Comparison of ENCODE assay signal across 25 cellular contexts in genomic region chr11:19450282-19450681, GRCh38.
"Had no signal": no experiment of that assay in that cellular context is flagged by ENCODE, and none has a peak within 500 bp of the region (broad histone marks: within the 10 kb centered on the region; RNA-seq: fewer than 3 reads in every experiment).

No MANE protein-coding gene starts in this region.

- H3K36me3 ChIP-seq: colonic mucosa, esophagus muscularis mucosa, gastroesophageal sphincter, heart left ventricle, neutrophil, right lobe of liver, suprapubic skin had no signal

- H3K79me2 ChIP-seq: hepatocyte, parathyroid adenoma had no signal

- DNase-seq: colonic mucosa; dermis blood vessel endothelial cell; effector memory CD4-positive, alpha-beta T cell; foreskin keratinocyte; heart left ventricle; kidney; right lobe of liver; small intestine; stimulated activated CD4-positive, alpha-beta T cell treated with anti-CD3 and anti-CD28 coated beads, Interleukin-15, amount 100 ng/mL, for 24 hours; stimulated activated CD4-positive, alpha-beta T cell treated with anti-CD3 and anti-CD28 coated beads, Interleukin-2, amount 100 ng/mL, for 48 hours; stimulated activated naive B cell treated with anti-CD40 and anti-IgM and Interleukin-4, amounts not matched to agents 10 μg/mL and 1 μg/mL and 100 μg/mL, for 72 hours had no signal

- H3K9ac ChIP-seq: parathyroid adenoma had no signal

- H3K27ac Mint-ChIP-seq: memory B cell; natural killer cell treated with Interleukin-12 subunit alpha and Interleukin-12 subunit beta and Interleukin-15 and Interleukin-18, amount 100 ng/mL, for 72 hours; progenitor cell of endocrine pancreas; stimulated activated naive B cell treated with anti-CD40 and anti-IgM and Interleukin-4, amounts not matched to agents 10 μg/mL and 1 μg/mL and 100 μg/mL, for 72 hours; stimulated activated naive CD8-positive, alpha-beta T cell treated with anti-CD3 and anti-CD28 coated beads, Interleukin-15, Interleukin-2, amounts not matched to agents 100 ng/mL and 50 ng/mL, for 24 hours; type B pancreatic cell had no signal

- H3K4me3 Mint-ChIP-seq: memory B cell; natural killer cell treated with Interleukin-12 subunit alpha and Interleukin-12 subunit beta and Interleukin-15 and Interleukin-18, amount 100 ng/mL, for 72 hours; neural crest cell; stimulated activated naive B cell treated with anti-CD40 and anti-IgM and Interleukin-4, amounts not matched to agents 10 μg/mL and 1 μg/mL and 100 μg/mL, for 72 hours; stimulated activated naive CD8-positive, alpha-beta T cell treated with anti-CD3 and anti-CD28 coated beads, Interleukin-15, Interleukin-2, amounts not matched to agents 100 ng/mL and 50 ng/mL, for 24 hours; type B pancreatic cell had no signal

- H3K9me3 Mint-ChIP-seq: natural killer cell treated with Interleukin-12 subunit alpha and Interleukin-12 subunit beta and Interleukin-15 and Interleukin-18, amount 100 ng/mL, for 72 hours; stimulated activated naive B cell treated with anti-CD40 and anti-IgM and Interleukin-4, amounts not matched to agents 10 μg/mL and 1 μg/mL and 100 μg/mL, for 72 hours; stimulated activated naive CD8-positive, alpha-beta T cell treated with anti-CD3 and anti-CD28 coated beads, Interleukin-15, Interleukin-2, amounts not matched to agents 100 ng/mL and 50 ng/mL, for 24 hours; type B pancreatic cell had no signal

- H3K4me1 Mint-ChIP-seq: memory B cell; stimulated activated naive B cell treated with anti-CD40 and anti-IgM and Interleukin-4, amounts not matched to agents 10 μg/mL and 1 μg/mL and 100 μg/mL, for 72 hours had no signal

- H3K4me1 ChIP-seq: colonic mucosa, esophagus muscularis mucosa, gastroesophageal sphincter, parathyroid adenoma, suprapubic skin had no signal

- H2AFZ ChIP-seq: hepatocyte, parathyroid adenoma had no signal

- H3K27ac ChIP-seq: colonic mucosa, esophagus muscularis mucosa, foreskin keratinocyte, gastroesophageal sphincter, heart left ventricle, hepatocyte, neutrophil, parathyroid adenoma, right lobe of liver, suprapubic skin had no signal

- H3K36me3 Mint-ChIP-seq: memory B cell; natural killer cell treated with Interleukin-12 subunit alpha and Interleukin-12 subunit beta and Interleukin-15 and Interleukin-18, amount 100 ng/mL, for 72 hours; stimulated activated naive B cell treated with anti-CD40 and anti-IgM and Interleukin-4, amounts not matched to agents 10 μg/mL and 1 μg/mL and 100 μg/mL, for 72 hours; type B pancreatic cell had no signal

- H3K9me3 ChIP-seq: colonic mucosa, esophagus muscularis mucosa, gastroesophageal sphincter, heart left ventricle, neutrophil, right lobe of liver, suprapubic skin had no signal

- H3K27me3 Mint-ChIP-seq: memory B cell had no signal

- H3K27me3 ChIP-seq: colonic mucosa, heart left ventricle, hepatocyte, right lobe of liver, suprapubic skin had no signal

- H3K4me3 ChIP-seq: colonic mucosa, esophagus muscularis mucosa, gastroesophageal sphincter, heart left ventricle, hepatocyte, lung, right lobe of liver, suprapubic skin had no signal

- H3K4me2 ChIP-seq: hepatocyte had no signal

- ATAC-seq: foreskin keratinocyte; gastroesophageal sphincter; heart left ventricle; left lobe of liver; natural killer cell treated with Interleukin-12 subunit alpha and Interleukin-12 subunit beta and Interleukin-15 and Interleukin-18, amount 100 ng/mL, for 72 hours; right lobe of liver; stimulated activated naive B cell treated with anti-CD40 and anti-IgM and Interleukin-4, amounts not matched to agents 10 μg/mL and 1 μg/mL and 100 μg/mL, for 72 hours had no signal
